9 cellular contexts compared by ENCODE assay signal in genomic region chr1:208159542-208160258, GRCh38.
DNase-seq lines count a peak whose midpoint lies in the region; ATAC-seq, FAIRE-seq and TF ChIP-seq lines count a peak whose summit lies in the region.
"Had no signal": no experiment of that assay in that cellular context is flagged by ENCODE, and none has a peak within 500 bp of the region (broad histone marks: within the 10 kb centered on the region; RNA-seq: fewer than 3 reads in every experiment).

No MANE protein-coding gene starts in this region.

- TF ChIP-seq CTCF in fibroblast of villous mesenchyme (IDR thresholded peaks at IDR 0.05; ENCODE audit: insufficient read depth, low read depth, low read length) = no peak
- TF ChIP-seq CTCF in psoas muscle (IDR thresholded peaks at IDR 0.05) = no peak
- TF ChIP-seq CTCF in D721Med (IDR thresholded peaks at IDR 0.05; ENCODE audit: insufficient read depth, missing control alignments) = no peak

- peaks cover 97% of the 10 kb centered on the region for H3K4me1 ChIP-seq in psoas muscle

- H3K27me3 ChIP-seq in psoas muscle (ENCODE audit: insufficient read depth in 3 of 3, low read length in 2 of 3) = no peaks in the 10 kb centered on the region

- 24 to 47% (median 27%) methylated on average over 11 of the region's 11 CpGs for WGBS in psoas muscle, 3 donors

- H3K27ac ChIP-seq in psoas muscle = peak overlapping the region; percentile 88

- ATAC-seq in psoas muscle (peak; percentile 72 to 89 (median 85)), GM21367 (IDR thresholded peaks at IDR 0.05; ENCODE audit: unreplicated experiment) (no peak)

- H3K4me3 ChIP-seq in fibroblast of villous mesenchyme (ENCODE audit: low read depth, low read length) (no peak overlapping the region), psoas muscle (peak overlapping the region; percentile 28)

- intact Hi-C loops in psoas muscle (cut with DNase I) = no loop called here
- intact Hi-C loops in posterior vena cava (cut with DNase I) = loop anchor here in 1 of 2 donors (10.0 kb wide), 1 partner anchor 765 kb away; no protein-coding TSS in a partner anchor

- no peaks in the 10 kb centered on the region for H3K9me3 ChIP-seq in psoas muscle

- H3K36me3 ChIP-seq in psoas muscle (ENCODE audit: insufficient read depth in 1 of 2, low read depth in 1 of 2) = no peaks in the 10 kb centered on the region

- no peak for FAIRE-seq in D721Med (lab: Jason Lieb, UNC)

- DNase-seq in EH (ENCODE audit: low read depth) (peak; percentile 92), RPMI8226 (peak; percentile 86), fibroblast of villous mesenchyme (ENCODE audit: low read depth) (peak; percentile 78), psoas muscle (peak; percentile 72 to 91), posterior vena cava (ENCODE audit: low spot score) (no peak), cortex of kidney (lab: John Stamatoyannopoulos, UW) (no peak), D721Med (ENCODE audit: insufficient read length, low spot score) (no peak)
- DNase-seq: DND-41 had no signal

Comparison
In these comparisons a context has a peak if more than half of its experiments do, and no peak if none do; other contexts are left out.
1. DNase-seq: peak in EH (single experiment), RPMI8226 (single experiment), fibroblast of villous mesenchyme (single experiment) and psoas muscle (2 of 2); none in posterior vena cava (single experiment), cortex of kidney (single experiment) and D721Med (single experiment).